ENCODE assay signal across 1 cellular context in the genomic region with DNA sequence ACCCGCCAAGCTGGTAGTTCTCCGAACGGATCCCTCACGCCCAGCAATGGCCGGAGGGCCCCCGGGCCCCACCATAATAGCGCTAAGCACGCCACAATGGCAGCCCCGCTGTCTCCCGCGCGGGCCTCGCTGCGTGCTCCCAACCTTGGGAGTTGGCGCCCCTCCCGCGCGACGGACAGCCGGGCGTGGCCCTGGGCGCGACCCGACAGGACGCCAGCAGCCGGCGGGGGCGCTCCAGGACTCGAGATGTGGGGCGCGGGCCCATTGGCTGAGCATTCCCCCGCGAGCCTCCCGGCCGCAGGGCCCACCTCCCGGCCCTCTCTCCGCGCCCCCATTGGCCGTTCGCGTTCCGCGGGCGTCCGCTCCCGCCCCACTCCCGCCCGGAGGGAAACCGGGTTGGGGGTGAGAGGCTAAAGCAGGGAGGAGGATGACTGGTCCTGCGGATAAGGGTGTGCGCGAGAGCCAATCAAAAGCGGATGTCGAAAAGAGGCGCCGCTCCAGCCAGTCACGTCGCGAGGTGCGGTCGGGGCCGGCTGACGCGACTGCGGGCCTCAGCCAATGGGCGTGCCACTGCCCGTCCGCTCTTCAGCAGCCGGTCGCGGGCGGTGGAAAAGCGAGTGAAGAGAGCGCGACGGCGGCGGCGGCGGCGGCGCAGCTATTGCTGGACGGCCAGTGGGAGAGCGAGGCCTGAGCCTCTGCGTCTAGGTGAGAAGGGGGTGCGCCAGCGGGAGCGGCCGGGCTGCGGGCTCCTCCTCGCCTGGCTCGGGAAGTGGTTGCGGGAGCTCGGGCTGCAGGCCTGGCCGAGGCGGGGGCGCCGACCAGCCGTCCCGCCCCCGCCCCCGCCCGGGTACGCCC.
TF ChIP-seq lines count a peak whose summit lies in the region.

A gene with protein sequence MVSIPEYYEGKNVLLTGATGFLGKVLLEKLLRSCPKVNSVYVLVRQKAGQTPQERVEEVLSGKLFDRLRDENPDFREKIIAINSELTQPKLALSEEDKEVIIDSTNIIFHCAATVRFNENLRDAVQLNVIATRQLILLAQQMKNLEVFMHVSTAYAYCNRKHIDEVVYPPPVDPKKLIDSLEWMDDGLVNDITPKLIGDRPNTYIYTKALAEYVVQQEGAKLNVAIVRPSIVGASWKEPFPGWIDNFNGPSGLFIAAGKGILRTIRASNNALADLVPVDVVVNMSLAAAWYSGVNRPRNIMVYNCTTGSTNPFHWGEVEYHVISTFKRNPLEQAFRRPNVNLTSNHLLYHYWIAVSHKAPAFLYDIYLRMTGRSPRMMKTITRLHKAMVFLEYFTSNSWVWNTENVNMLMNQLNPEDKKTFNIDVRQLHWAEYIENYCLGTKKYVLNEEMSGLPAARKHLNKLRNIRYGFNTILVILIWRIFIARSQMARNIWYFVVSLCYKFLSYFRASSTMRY (plus strand): TSS at position 567 of the 855 bp plus-strand sequence. CDS start 26,098 bp downstream, outside the sequence.

TF ChIP-seq in neural cell, 6 proteins besides CTCF, POLR2A, EP300 and RAD21 (continued from another document):
- TF ChIP-seq REST (IDR thresholded peaks at IDR 0.05; ENCODE audit: borderline replicate concordance) (peak; percentile 32), POLR2AphosphoS5 (IDR thresholded peaks at IDR 0.05) (peak; percentile 92), EZH2 (IDR thresholded peaks at IDR 0.05; ENCODE audit: borderline replicate concordance, insufficient read depth, low read length, poor library complexity, severe bottlenecking) (no peak), MXI1 (conservative IDR thresholded peaks at IDR 0.05; ENCODE audit: poor library complexity, severe bottlenecking) (peak; percentile 41), TAF1 (IDR thresholded peaks at IDR 0.05; ENCODE audit: low read depth) (peak; percentile 67)
